Comparison of ENCODE assay signal across 28 cellular contexts in the genomic region with DNA sequence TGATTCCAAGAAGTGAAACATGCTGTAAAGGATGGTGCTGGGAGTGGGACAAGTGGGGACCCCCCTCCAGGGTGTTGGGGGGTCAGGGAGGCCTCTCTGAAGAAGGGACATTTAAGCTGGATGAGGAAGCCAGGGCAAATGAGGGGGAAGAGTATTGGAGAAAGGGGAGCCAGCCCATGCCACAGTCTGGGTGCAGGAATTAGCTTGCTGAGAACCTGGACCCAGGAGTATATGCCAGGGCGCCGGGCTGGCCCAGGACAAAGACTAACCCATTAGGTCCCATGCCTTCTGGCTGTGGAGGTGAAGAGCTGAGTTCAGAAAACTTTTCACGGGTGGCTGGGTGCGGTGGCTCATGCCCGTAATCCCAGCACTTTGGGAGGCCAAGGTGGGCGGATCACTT. TPM values are rescaled to one million over a fixed set of nuclear protein-coding genes. Genes with fewer than 3 reads are reported as not detected.
DNase-seq lines count a peak whose midpoint lies in the region; ATAC-seq and TF ChIP-seq lines count a peak whose summit lies in the region.
"Had no signal": no experiment of that assay in that cellular context is flagged by ENCODE, and none has a peak within 500 bp of the region (broad histone marks: within the 10 kb centered on the region; RNA-seq: fewer than 3 reads in every experiment).

No MANE protein-coding gene starts in this region.

- no peaks in the 10 kb centered on the region for H3K27me3 ChIP-seq in gastrocnemius medialis
- H3K27me3 ChIP-seq: SJCRH30, transverse colon had no signal

- H3K27me3 Mint-ChIP-seq in WTC11 (ENCODE audit: low read depth): peaks cover 4% of the 10 kb centered on the region; the same call in 1 of the 2 replicates
- H3K27me3 Mint-ChIP-seq in endothelial cell (ENCODE audit: unreplicated experiment): peaks cover 4% of the 10 kb centered on the region
- H3K27me3 Mint-ChIP-seq in chondrocyte (ENCODE audit: low read depth): peaks cover 25% of the 10 kb centered on the region
- H3K27me3 Mint-ChIP-seq: activated CD8-positive, alpha-beta memory T cell treated with anti-CD3 and anti-CD28 coated beads, Interleukin-2, amount 10 ng/mL, durations not matched to agents 7 days and 5 days had no signal

- H3K4me1 Mint-ChIP-seq in WTC11 (no peaks in the 10 kb centered on the region), endothelial cell (ENCODE audit: unreplicated experiment) (no peaks in the 10 kb centered on the region), chondrocyte (ENCODE audit: low read depth) (peaks cover 10% of the 10 kb centered on the region)
- peaks cover 80% of the 10 kb centered on the region for H3K4me1 Mint-ChIP-seq in stimulated activated effector memory CD8-positive, alpha-beta T cell treated with anti-CD3 and anti-CD28 coated beads, Interleukin-12 subunit alpha, Interleukin-12 subunit beta, amount 100 ng/mL, for 72 hours

- H3K9me3 Mint-ChIP-seq in WTC11 (peaks cover 13% of the 10 kb centered on the region), endothelial cell (ENCODE audit: unreplicated experiment) (peaks cover 5% of the 10 kb centered on the region), chondrocyte (ENCODE audit: low read depth) (peaks cover 10% of the 10 kb centered on the region)
- H3K9me3 Mint-ChIP-seq in stimulated activated effector memory CD8-positive, alpha-beta T cell treated with anti-CD3 and anti-CD28 coated beads, Interleukin-12 subunit alpha, Interleukin-12 subunit beta, amount 100 ng/mL, for 72 hours: no peaks in the 10 kb centered on the region

- TF ChIP-seq CTCF in WTC11 (IDR thresholded peaks at IDR 0.05) (no peak), endothelial cell (IDR thresholded peaks at IDR 0.05; ENCODE audit: unreplicated experiment) (no peak), chondrocyte (IDR thresholded peaks at IDR 0.05) (no peak), gastrocnemius medialis (IDR thresholded peaks at IDR 0.05 in 4 of 5, conservative IDR thresholded peaks at IDR 0.05 in 1 of 5) (no peak)

- no peak overlapping the region for H3K4me3 Mint-ChIP-seq in WTC11
- H3K4me3 Mint-ChIP-seq in endothelial cell (ENCODE audit: unreplicated experiment): no peak overlapping the region
- no peak overlapping the region for H3K4me3 Mint-ChIP-seq in stimulated activated effector memory CD8-positive, alpha-beta T cell treated with anti-CD3 and anti-CD28 coated beads, Interleukin-12 subunit alpha, Interleukin-12 subunit beta, amount 100 ng/mL, for 72 hours
- H3K4me3 Mint-ChIP-seq in chondrocyte (ENCODE audit: unreplicated experiment): no peak overlapping the region
- H3K4me3 Mint-ChIP-seq: activated CD8-positive, alpha-beta memory T cell treated with anti-CD3 and anti-CD28 coated beads, Interleukin-2, amount 10 ng/mL, durations not matched to agents 7 days and 5 days had no signal

- in situ Hi-C loops in gastrocnemius medialis (cut with MboI; ENCODE audit: low sequenced_read_pairs in 4 of 4): no loop called here

- POLR2A ChIA-PET in WTC11 (lab: Charles Lee): no interaction called here

- no peak overlapping the region for H3K4me3 ChIP-seq in gastrocnemius medialis
- H3K4me3 ChIP-seq: sigmoid colon, SJCRH30, transverse colon had no signal

- no peak for ATAC-seq in activated CD4-positive, CD25-positive, alpha-beta regulatory T cell treated with anti-CD3 and anti-CD28 coated beads, Interleukin-2, amount 50 U/mL, for 24 hours
- no peak for ATAC-seq in WTC11
- no peak for ATAC-seq in stimulated activated effector memory CD8-positive, alpha-beta T cell treated with anti-CD3 and anti-CD28 coated beads, Interleukin-12 subunit alpha, Interleukin-12 subunit beta, amount 100 ng/mL, for 72 hours
- ATAC-seq in gastrocnemius medialis: no peak
- ATAC-seq: activated CD8-positive, alpha-beta memory T cell treated with anti-CD3 and anti-CD28 coated beads, Interleukin-2, amount 10 ng/mL, durations not matched to agents 7 days and 5 days; esophagus mucosa; Panc1 had no signal

- CTCF ChIA-PET in WTC11 (lab: Charles Lee): interaction anchor here (1.5 to 3.2 kb wide), 4 partner anchors 12 to 114 kb away, joined by 4 to 15 read pairs (median 11); a partner anchor contains a TSS

- peak overlapping the region; percentile 10; the same call in 1 of the 2 replicates for H3K27ac Mint-ChIP-seq in WTC11
- peak overlapping the region; percentile 7 for H3K27ac Mint-ChIP-seq in endothelial cell (ENCODE audit: unreplicated experiment)
- H3K27ac Mint-ChIP-seq in stimulated activated effector memory CD8-positive, alpha-beta T cell treated with anti-CD3 and anti-CD28 coated beads, Interleukin-12 subunit alpha, Interleukin-12 subunit beta, amount 100 ng/mL, for 72 hours: peak overlapping the region; percentile 88
- no peak overlapping the region for H3K27ac Mint-ChIP-seq in chondrocyte (ENCODE audit: unreplicated experiment)
- H3K27ac Mint-ChIP-seq: activated CD8-positive, alpha-beta memory T cell treated with anti-CD3 and anti-CD28 coated beads, Interleukin-2, amount 10 ng/mL, durations not matched to agents 7 days and 5 days; progenitor cell of endocrine pancreas had no signal

- no peaks in the 10 kb centered on the region for H3K4me1 ChIP-seq in gastrocnemius medialis
- H3K4me1 ChIP-seq: sigmoid colon, SJCRH30, transverse colon had no signal

- TF ChIP-seq POLR2A in gastrocnemius medialis (IDR thresholded peaks at IDR 0.05): no peak

- H3K36me3 Mint-ChIP-seq in WTC11 (peaks cover 9% of the 10 kb centered on the region), endothelial cell (ENCODE audit: low read depth, unreplicated experiment) (peaks cover 7% of the 10 kb centered on the region), chondrocyte (ENCODE audit: low read depth) (peaks cover 2% of the 10 kb centered on the region)
- H3K36me3 Mint-ChIP-seq in stimulated activated effector memory CD8-positive, alpha-beta T cell treated with anti-CD3 and anti-CD28 coated beads, Interleukin-12 subunit alpha, Interleukin-12 subunit beta, amount 100 ng/mL, for 72 hours: peaks cover 80% of the 10 kb centered on the region

- no peaks in the 10 kb centered on the region for H3K9me3 ChIP-seq in gastrocnemius medialis
- H3K9me3 ChIP-seq: SJCRH30 had no signal

- peak; percentile 21 for DNase-seq in activated CD4-positive, CD25-positive, alpha-beta regulatory T cell treated with anti-CD3 and anti-CD28 coated beads, Interleukin-2, amount 50 U/mL, for 72 hours
- DNase-seq in WTC11 (ENCODE audit: low spot score) (no peak), endothelial cell (ENCODE audit: low spot score) (no peak), chondrocyte (ENCODE audit: low spot score) (no peak), anterior cingulate cortex (lab: John Stamatoyannopoulos, UW) (no peak), gastrocnemius medialis (no peak)
- no peak for DNase-seq in stimulated activated effector memory CD8-positive, alpha-beta T cell treated with anti-CD3 and anti-CD28 coated beads, Interleukin-12 subunit alpha, Interleukin-12 subunit beta, amount 100 ng/mL, for 72 hours (ENCODE audit: low spot score in 2 of 2)
- DNase-seq: activated CD4-positive, alpha-beta T cell treated with anti-CD3 and anti-CD28 coated beads for 4 hours; activated CD8-positive, alpha-beta memory T cell treated with anti-CD3 and anti-CD28 coated beads, Interleukin-2, amount 10 ng/mL, durations not matched to agents 7 days and 5 days; cerebellar nuclear complex; COR-L47; effector CD8-positive, alpha-beta T cell; foreskin melanocyte; GDM1; hypothalamus; NCI-H1417 treated with DMSO at 0.1 percent for 48 hours; NK-92 treated with Interleukin-12 subunit alpha and Interleukin-12 subunit beta, amount 100 ng/mL, for 24 hours; sigmoid colon; SJCRH30; T-helper 1 cell; transverse colon had no signal

- H3K27ac ChIP-seq in gastrocnemius medialis: no peak overlapping the region
- H3K27ac ChIP-seq: 22Rv1, KMS-11, sigmoid colon, SJCRH30, transverse colon had no signal

- no peaks in the 10 kb centered on the region for H3K36me3 ChIP-seq in gastrocnemius medialis
- H3K36me3 ChIP-seq: sigmoid colon, SJCRH30, transverse colon had no signal

- intact Hi-C loops in gastrocnemius medialis (cut with DNase I; ENCODE audit: low total_unique reads): no loop called here

TF ChIP-seq in WTC11, 78 proteins besides CTCF, POLR2A, EP300 and RAD21:
- TF ChIP-seq SP1 (CRISPR knock-in tag; conservative IDR thresholded peaks at IDR 0.05) (no peak), ZNF138 (CRISPR knock-in tag; conservative IDR thresholded peaks at IDR 0.05) (no peak)

RNA-seq across cellular contexts. Expression of a gene that starts 45.6 kb away (rescaled TPM):
- total RNA-seq in WTC11 (2021): 0.15 to 0.23 TPM (median 0.21 TPM) in 3 replicates
- total RNA-seq in endothelial cell (ENCODE audit: unreplicated experiment): 0.56 TPM
- not detected in 3 replicates for total RNA-seq in chondrocyte
- under 1 TPM in 3 of 4 donors, not detected in 1; 0.09 to 0.24 (median 0.16) TPM for total RNA-seq in gastrocnemius medialis
- total RNA-seq: NCI-H460, SJCRH30 had no signal

RNA-seq across cellular contexts. Expression of a gene that starts 52.4 kb away (rescaled TPM):
- total RNA-seq in WTC11 (2021) (5.9 to 7.5 TPM (median 5.9 TPM) in 3 replicates), endothelial cell (ENCODE audit: unreplicated experiment) (14.5 TPM), chondrocyte (0.08 TPM in 1 of 3 replicates, not detected in the others), gastrocnemius medialis (1 to 10 TPM in 3 of 4 donors, under 1 TPM in 1; 0.63 to 5.9 (median 2.9) TPM)
- total RNA-seq: SJCRH30 had no signal
